ENCODE assay signal across 22 cellular contexts in the genomic region with DNA sequence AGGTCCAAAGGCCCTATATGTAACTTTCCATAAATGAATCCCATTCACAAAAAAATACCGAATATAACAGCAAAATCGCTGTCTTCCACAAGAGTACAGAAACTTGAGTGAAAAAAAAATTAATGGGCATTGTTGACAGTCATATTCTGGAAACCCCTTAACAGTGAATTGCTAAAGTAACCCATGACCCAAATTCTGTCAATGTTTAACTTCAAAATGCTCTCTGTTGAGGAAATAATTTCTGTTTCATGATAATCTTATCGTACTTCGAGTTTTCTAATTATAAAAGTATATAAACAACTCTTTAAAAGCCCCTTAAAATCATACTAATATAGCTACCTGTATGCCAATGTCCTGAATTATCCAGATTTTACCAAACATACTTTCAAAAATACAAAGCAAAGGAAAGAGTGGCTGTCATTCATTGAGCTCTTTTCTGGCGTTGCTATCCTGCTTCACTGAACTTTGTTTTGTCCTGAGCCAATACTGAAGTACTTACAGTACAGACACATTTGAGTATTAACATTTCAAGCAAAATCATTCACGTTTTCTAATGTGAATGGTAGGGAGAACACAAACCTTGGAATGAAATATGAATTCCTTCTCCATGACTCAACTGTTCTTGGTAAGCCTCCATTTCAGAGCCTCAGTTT. TPM values are rescaled to one million over a fixed set of nuclear protein-coding genes. Genes with fewer than 3 reads are reported as not detected.
A peak's percentile ranks its signal among the peaks of the same experiment; 100 is the strongest.
DNase-seq lines count a peak whose midpoint lies in the region; ATAC-seq, FAIRE-seq and TF ChIP-seq lines count a peak whose summit lies in the region.
"Had no signal": no experiment of that assay in that cellular context is flagged by ENCODE, and none has a peak within 500 bp of the region (broad histone marks: within the 10 kb centered on the region; RNA-seq: fewer than 3 reads in every experiment).

No MANE protein-coding gene starts in this region.

- H3K9me3 Mint-ChIP-seq in Calu3 (ENCODE audit: low read depth, unreplicated experiment), result no peaks in the 10 kb centered on the region
- H3K9me3 Mint-ChIP-seq: CD8-positive, alpha-beta T cell; HFFc6 had no signal

- no peak overlapping the region for H3K9ac ChIP-seq in trophoblast cell (ENCODE audit: low read length)
- H3K9ac ChIP-seq: BLaER1 treated with 17β-estradiol and CSF1 and Interleukin-3, amounts not matched to agents 10 nM and 100 nM had no signal

- no peak overlapping the region for H3K14ac ChIP-seq in trophoblast cell (ENCODE audit: low read length)

- H3K27ac ChIP-seq in body of pancreas (peak overlapping the region in 3 of 4 donors; percentile 48 to 72 (median 57)), pancreas (peak overlapping the region in 2 of 4 donors; percentile 49 to 60), trophoblast cell (ENCODE audit: low read depth, low read length) (no peak overlapping the region)
- H3K27ac ChIP-seq: BLaER1 treated with 17β-estradiol and CSF1 and Interleukin-3, amounts not matched to agents 10 nM and 100 nM; SJSA1 had no signal

- no peak overlapping the region for H3K4ac ChIP-seq in trophoblast cell (ENCODE audit: low read depth, low read length)

- no peak overlapping the region for H4K12ac ChIP-seq in trophoblast cell (ENCODE audit: low read depth, low read length)

- peak; percentile 64 for ATAC-seq in body of pancreas
- peak; percentile 71 for ATAC-seq in left colon
- ATAC-seq in pancreas, result peak in 3 of 4 donors; percentile 65 to 88 (median 73)
- ATAC-seq: CD8-positive, alpha-beta T cell; Panc1 had no signal

- no peak overlapping the region for H4K8ac ChIP-seq in trophoblast cell (ENCODE audit: low read depth, low read length)

- H3K4me3 ChIP-seq in body of pancreas (no peak overlapping the region), pancreas (peak overlapping the region in 1 of 4 donors; percentile 3), trophoblast cell (ENCODE audit: low read depth, low read length) (no peak overlapping the region)
- H3K4me3 ChIP-seq: BLaER1 treated with 17β-estradiol and CSF1 and Interleukin-3, amounts not matched to agents 10 nM and 100 nM; SJSA1 had no signal

- FAIRE-seq in pancreas (lab: Jason Lieb, UNC), result peak; percentile 75
- FAIRE-seq: A204.1, D721Med, GM12892 had no signal

- no peak overlapping the region for H2AK5ac ChIP-seq in trophoblast cell (ENCODE audit: low read length)

- H2BK120ac ChIP-seq in trophoblast cell (ENCODE audit: insufficient read depth, low read length, poor library complexity), result no peak overlapping the region

- WGBS in body of pancreas, 2 donors, result 12 to 13% methylated on average over 6 of the region's 6 CpGs
- 11 to 17% methylated on average over 6 of the region's 6 CpGs for WGBS in pancreas, 2 donors
- WGBS in trophoblast cell (ENCODE audit: extremely low coverage, insufficient coverage, insufficient read length), result no CpG with 5 or more reads among the region's 6 CpGs

- H3K4me1 Mint-ChIP-seq in Calu3 (ENCODE audit: low read depth, unreplicated experiment), result peaks cover 11% of the 10 kb centered on the region

- H3K27me3 ChIP-seq in body of pancreas, result no peaks in the 10 kb centered on the region
- no peaks in the 10 kb centered on the region for H3K27me3 ChIP-seq in pancreas
- no peaks in the 10 kb centered on the region for H3K27me3 ChIP-seq in trophoblast cell (ENCODE audit: insufficient read depth, low read length)
- H3K27me3 ChIP-seq: SJSA1 had no signal

- no peaks in the 10 kb centered on the region for H3K27me3 Mint-ChIP-seq in Calu3 (ENCODE audit: unreplicated experiment)

- H3K9me3 ChIP-seq in body of pancreas (no peaks in the 10 kb centered on the region), pancreas (no peaks in the 10 kb centered on the region), trophoblast cell (ENCODE audit: insufficient read depth, low read depth, low read length) (no peaks in the 10 kb centered on the region)
- H3K9me3 ChIP-seq: SJSA1 had no signal

- TF ChIP-seq POLR2A in body of pancreas (IDR thresholded peaks at IDR 0.05), result no peak

- BruUV-seq in Calu3 (replicated peaks; lab: Mats Ljungman, UMichigan), result no TSS peak

- H2BK12ac ChIP-seq in trophoblast cell (ENCODE audit: low read length), result no peak overlapping the region

- H3K79me1 ChIP-seq in trophoblast cell (ENCODE audit: low read length), result no peaks in the 10 kb centered on the region

- no peak overlapping the region for H3K18ac ChIP-seq in trophoblast cell (ENCODE audit: low read length)

- no peak overlapping the region for H2AFZ ChIP-seq in trophoblast cell (ENCODE audit: insufficient read depth, low read length, poor library complexity)

- H3K27ac Mint-ChIP-seq in Calu3 (ENCODE audit: unreplicated experiment), result peak overlapping the region; percentile 68
- H3K27ac Mint-ChIP-seq: CD8-positive, alpha-beta T cell; HFFc6 had no signal

- intact Hi-C loops in Calu3 (cut with micrococcal nuclease; ENCODE audit: unreplicated experiment) (no loop called here), body of pancreas (cut with DNase I) (no loop called here), left colon (cut with DNase I, micrococcal nuclease) (no loop called here), pancreas (cut with DNase I) (no loop called here)

- DNase-seq in Calu3 (no peak), body of pancreas (no peak), left colon (no peak), pancreas (no peak), NCI-H1092 treated with DMSO at 0.1 percent for 48 hours (lab: John Stamatoyannopoulos, UW) (no peak), trophoblast cell (no peak), NCI-H2029 treated with DMSO at 0.1 percent for 48 hours (lab: John Stamatoyannopoulos, UW) (no peak)
- no peak for DNase-seq in activated CD4-positive, CD25-positive, alpha-beta regulatory T cell (lab: John Stamatoyannopoulos, UW)
- DNase-seq: CD8-positive, alpha-beta T cell; H7; HFFc6; NCI-H1417; NCI-H1930; NCI-H2171; NCI-H446 had no signal

- no peaks in the 10 kb centered on the region for H3K79me2 ChIP-seq in trophoblast cell (ENCODE audit: control insufficient read depth, insufficient read depth, low read length, poor library complexity)

- no peaks in the 10 kb centered on the region for H3K36me3 Mint-ChIP-seq in Calu3 (ENCODE audit: insufficient read depth, unreplicated experiment)
- H3K36me3 Mint-ChIP-seq: CD8-positive, alpha-beta T cell had no signal

- H3K4me1 ChIP-seq in body of pancreas (peaks cover 12% of the 10 kb centered on the region), pancreas (peaks cover 0 to 3% (median 0%) of the 10 kb centered on the region in 3 donors), trophoblast cell (ENCODE audit: control insufficient read depth in 1 of 2, insufficient read depth in 2 of 2, low read length in 2 of 2) (no peaks in the 10 kb centered on the region)
- H3K4me1 ChIP-seq: BLaER1 treated with 17β-estradiol and CSF1 and Interleukin-3, amounts not matched to agents 10 nM and 100 nM; SJSA1 had no signal

- CTCF ChIA-PET in Calu3 (lab: Charles Lee), result no interaction called here

- H3K4me2 ChIP-seq in trophoblast cell (ENCODE audit: low read length), result no peak overlapping the region
- H3K4me2 ChIP-seq: BLaER1 treated with 17β-estradiol and CSF1 and Interleukin-3, amounts not matched to agents 10 nM and 100 nM had no signal

- TF ChIP-seq CTCF in Calu3 (IDR thresholded peaks at IDR 0.05; ENCODE audit: unreplicated experiment), result no peak
- TF ChIP-seq CTCF in body of pancreas (IDR thresholded peaks at IDR 0.05), result no peak
- no peak for TF ChIP-seq CTCF in pancreas (IDR thresholded peaks at IDR 0.05)

- H3K23ac ChIP-seq in trophoblast cell (ENCODE audit: low read length), result no peak overlapping the region

- no peak overlapping the region for H3K4me3 Mint-ChIP-seq in Calu3 (ENCODE audit: low read depth, unreplicated experiment)
- H3K4me3 Mint-ChIP-seq: CD8-positive, alpha-beta T cell; HFFc6 had no signal

- H4K91ac ChIP-seq in trophoblast cell (ENCODE audit: low read depth, low read length), result no peak overlapping the region

- H2BK5ac ChIP-seq in trophoblast cell (ENCODE audit: low read depth, low read length, poor library complexity), result no peak overlapping the region

- H3K36me3 ChIP-seq in body of pancreas (replicated peaks in 1 of 2; ENCODE audit: insufficient read depth in 1 of 2, low read depth in 2 of 2), result no peaks in the 10 kb centered on the region
- H3K36me3 ChIP-seq in pancreas, result no peaks in the 10 kb centered on the region
- no peaks in the 10 kb centered on the region for H3K36me3 ChIP-seq in trophoblast cell (ENCODE audit: control insufficient read depth in 1 of 2, insufficient read depth in 2 of 2, low read length in 2 of 2)
- H3K36me3 ChIP-seq: BLaER1 treated with 17β-estradiol and CSF1 and Interleukin-3, amounts not matched to agents 10 nM and 100 nM; SJSA1 had no signal

RNA-seq across cellular contexts. Expression of a gene that starts 2.4 kb away (rescaled TPM):
- total RNA-seq in Calu3 (2022) (not detected in 2 replicates), body of pancreas (not detected), left colon (not detected), pancreas (not detected)
- polyA plus RNA-seq in pancreas, result not detected
- 0.16 and 0.19 TPM in 2 replicates for polyA plus RNA-seq in trophoblast cell (2013)
- total RNA-seq: CD8-positive, alpha-beta T cell; H7; HFFc6; HT1080; SJSA1 had no signal

RNA-seq across cellular contexts. Expression of a gene that starts 31.7 kb away (rescaled TPM):
- 8.4 and 9.3 TPM in 2 replicates for total RNA-seq in Calu3 (2022)
- 10 to 100 TPM in 1 of 2 donors, 1 to 10 TPM in 1; 8.0 to 44.8 TPM for total RNA-seq in body of pancreas
- total RNA-seq in left colon, result 10 to 100 TPM; 10.6 to 12.6 TPM
- 1 to 10 TPM; 4.5 to 9.9 (median 5.4) TPM for total RNA-seq in pancreas
- polyA plus RNA-seq in pancreas, result 10 to 100 TPM; 49.7 to 83.3 TPM
- polyA plus RNA-seq in trophoblast cell (2013), result 18.2 and 19.6 TPM in 2 replicates

RNA-seq across cellular contexts. Expression of a gene that starts 54.4 kb away (rescaled TPM):
- total RNA-seq in Calu3 (2022) (not detected in 2 replicates), body of pancreas (not detected), left colon (not detected), pancreas (not detected)
- polyA plus RNA-seq in pancreas, result not detected
- not detected in 2 replicates for polyA plus RNA-seq in trophoblast cell (2013)
- total RNA-seq: CD8-positive, alpha-beta T cell; H7; HFFc6; HT1080; SJSA1 had no signal
